Comparison of ENCODE assay signal across 12 cellular contexts in the genomic region with DNA sequence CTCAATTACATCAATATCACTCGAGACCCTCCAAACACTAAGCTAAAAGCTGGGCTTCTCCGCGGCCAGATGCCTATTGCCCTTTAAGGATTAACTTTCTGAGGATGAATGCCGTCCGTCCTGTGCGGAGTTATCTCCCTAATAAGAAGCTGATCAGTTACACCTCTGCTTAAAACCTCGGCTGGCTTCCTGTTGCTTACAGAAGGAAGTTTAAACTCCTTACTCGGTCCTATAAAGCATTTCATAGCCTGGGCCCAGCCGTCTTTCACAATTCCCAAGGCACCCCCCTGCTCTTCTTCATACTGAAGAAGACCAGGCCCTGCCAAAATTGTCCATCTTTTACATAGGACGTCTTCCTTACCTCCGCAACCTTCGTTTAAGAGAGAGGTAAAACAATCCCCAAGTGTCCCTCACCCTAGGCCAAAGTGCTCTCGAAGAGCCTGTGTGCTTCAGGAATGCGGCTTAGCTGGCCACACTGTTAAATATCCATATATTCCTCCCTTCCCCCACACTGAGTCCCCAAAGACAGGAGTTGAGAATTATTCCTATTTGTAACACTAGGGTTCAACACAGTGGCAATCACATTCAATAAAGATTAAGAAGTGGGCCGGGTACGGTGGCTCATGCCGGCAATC.
"Had no signal": no experiment of that assay in that cellular context is flagged by ENCODE, and none has a peak within 500 bp of the region (broad histone marks: within the 10 kb centered on the region; RNA-seq: fewer than 3 reads in every experiment).

No MANE protein-coding gene starts in this region.

- H3K4me3 Mint-ChIP-seq: activated naive CD8-positive, alpha-beta T cell treated with anti-CD3 and anti-CD28 coated beads, Interleukin-2, amount 10 ng/mL, durations not matched to agents 7 days and 5 days; memory B cell; stimulated activated naive CD8-positive, alpha-beta T cell treated with anti-CD3 and anti-CD28 coated beads, Interleukin-15, Interleukin-2, amounts not matched to agents 100 ng/mL and 50 ng/mL, for 24 hours had no signal

- H3K27me3 Mint-ChIP-seq: activated naive CD8-positive, alpha-beta T cell treated with anti-CD3 and anti-CD28 coated beads, Interleukin-2, amount 10 ng/mL, durations not matched to agents 7 days and 5 days; memory B cell had no signal

- H3K4me1 Mint-ChIP-seq: activated naive CD8-positive, alpha-beta T cell treated with anti-CD3 and anti-CD28 coated beads, Interleukin-2, amount 10 ng/mL, durations not matched to agents 7 days and 5 days; memory B cell had no signal

- DNase-seq: activated CD4-positive, alpha-beta T cell treated with anti-CD3 and anti-CD28 coated beads for 1 hour; activated CD4-positive, alpha-beta T cell treated with anti-CD3 and anti-CD28 coated beads, Interleukin-2, amount 50 U/mL, for 48 hours; activated gamma-delta T cell treated with Interleukin-2 at 50 U/mL for 16 hours; activated naive CD8-positive, alpha-beta T cell treated with anti-CD3 and anti-CD28 coated beads, Interleukin-2, amount 10 ng/mL, durations not matched to agents 7 days and 5 days; activated T-cell treated with anti-CD3 and anti-CD28 coated beads, Interleukin-2, amount 50 U/mL, for 48 hours; aorta; pancreas; stimulated activated CD4-positive, alpha-beta T cell treated with anti-CD3 and anti-CD28 coated beads, Interleukin-4, amount 100 ng/mL, for 1 hour; stimulated activated CD8-positive, alpha-beta memory T cell treated with anti-CD3 and anti-CD28 coated beads, Interleukin-4, amount 100 ng/mL, for 48 hours had no signal

- H3K27ac ChIP-seq: heart left ventricle, pancreas had no signal

- H3K9me3 ChIP-seq: heart left ventricle, pancreas had no signal

- H3K36me3 Mint-ChIP-seq: activated naive CD8-positive, alpha-beta T cell treated with anti-CD3 and anti-CD28 coated beads, Interleukin-2, amount 10 ng/mL, durations not matched to agents 7 days and 5 days; memory B cell had no signal

- H3K4me3 ChIP-seq: heart left ventricle, pancreas had no signal

- ATAC-seq: pancreas had no signal

- H3K27ac Mint-ChIP-seq: activated naive CD8-positive, alpha-beta T cell treated with anti-CD3 and anti-CD28 coated beads, Interleukin-2, amount 10 ng/mL, durations not matched to agents 7 days and 5 days; memory B cell; stimulated activated naive CD8-positive, alpha-beta T cell treated with anti-CD3 and anti-CD28 coated beads, Interleukin-15, Interleukin-2, amounts not matched to agents 100 ng/mL and 50 ng/mL, for 24 hours had no signal

- H3K9me3 Mint-ChIP-seq: activated naive CD8-positive, alpha-beta T cell treated with anti-CD3 and anti-CD28 coated beads, Interleukin-2, amount 10 ng/mL, durations not matched to agents 7 days and 5 days; stimulated activated naive CD8-positive, alpha-beta T cell treated with anti-CD3 and anti-CD28 coated beads, Interleukin-15, Interleukin-2, amounts not matched to agents 100 ng/mL and 50 ng/mL, for 24 hours had no signal

- H3K4me1 ChIP-seq: pancreas had no signal

- H3K27me3 ChIP-seq: pancreas had no signal

- H3K36me3 ChIP-seq: heart left ventricle, pancreas had no signal
